Comparison of ENCODE assay signal across 8 cellular contexts in genomic region chr11:128859563-128860441, GRCh38. TPM values are rescaled to one million over a fixed set of nuclear protein-coding genes. Genes with fewer than 3 reads are reported as not detected.
DNase-seq lines count a peak whose midpoint lies in the region; ATAC-seq and TF ChIP-seq lines count a peak whose summit lies in the region.

No MANE protein-coding gene starts in this region.

- intact Hi-C loops in colonic mucosa (cut with DNase I): no loop called here

- no peak overlapping the region for H3K27ac ChIP-seq in KMS-11
- no peak overlapping the region for H3K27ac ChIP-seq in colonic mucosa

- peak; percentile 95 for ATAC-seq in GM21723 (IDR thresholded peaks at IDR 0.05; ENCODE audit: unreplicated experiment)
- peak; percentile 95 for ATAC-seq in memory B cell (ENCODE audit: low read depth)

- H3K4me3 Mint-ChIP-seq in memory B cell: no peak overlapping the region

- no peaks in the 10 kb centered on the region for H3K79me2 ChIP-seq in KMS-11 (ENCODE audit: insufficient read depth, low read depth)

- H3K36me3 ChIP-seq in KMS-11 (ENCODE audit: insufficient read depth) (no peaks in the 10 kb centered on the region), colonic mucosa (no peaks in the 10 kb centered on the region)

- H3K9ac ChIP-seq in KMS-11 (no peak overlapping the region), colonic mucosa (ENCODE audit: low read depth in 2 of 2, low read length in 2 of 2) (peak overlapping the region in 1 of 2 donors; percentile 35)

- H3K4me1 ChIP-seq in KMS-11 (ENCODE audit: low read depth, poor library complexity, severe bottlenecking) (peaks cover 12% of the 10 kb centered on the region), colonic mucosa (no peaks in the 10 kb centered on the region)

- H3K27me3 ChIP-seq in KMS-11 (ENCODE audit: insufficient read depth, low read depth): no peaks in the 10 kb centered on the region
- no peaks in the 10 kb centered on the region for H3K27me3 ChIP-seq in colonic mucosa

- peaks cover 31% of the 10 kb centered on the region for H3K4me1 Mint-ChIP-seq in memory B cell

- H4K20me1 ChIP-seq in KMS-11 (ENCODE audit: insufficient read depth): no peaks in the 10 kb centered on the region

- H3K9me3 Mint-ChIP-seq in memory B cell: no peaks in the 10 kb centered on the region

- no peak overlapping the region; the same call in 1 of the 2 replicates for H3K4me2 ChIP-seq in KMS-11

- no peaks in the 10 kb centered on the region for H3K27me3 Mint-ChIP-seq in memory B cell

- H3K36me3 Mint-ChIP-seq in memory B cell: peaks cover 2% of the 10 kb centered on the region

- no peaks in the 10 kb centered on the region for H3K9me3 ChIP-seq in colonic mucosa

- peak overlapping the region; percentile 41; the same call in 1 of the 2 replicates for H2AFZ ChIP-seq in KMS-11 (ENCODE audit: low read depth)

- H3K4me3 ChIP-seq in KMS-11 (IDR thresholded peaks at IDR 0.05; ENCODE audit: insufficient read depth, low read depth, low read length) (no peak overlapping the region), colonic mucosa (no peak overlapping the region)

- TF ChIP-seq CTCF in KMS-11 (conservative IDR thresholded peaks at IDR 0.05; ENCODE audit: low read depth, low read length) (peak; percentile 82), colonic mucosa (IDR thresholded peaks at IDR 0.05) (peak; percentile 92)

- H3K27ac Mint-ChIP-seq in memory B cell: no peak overlapping the region

- DNase-seq in ELR (ENCODE audit: low read depth) (peak; percentile 10), colonic mucosa (peak; percentile 80), memory B cell (ENCODE audit: low spot score in 2 of 2) (peak; percentile 85 to 90), NCI-H187 treated with DMSO at 0.1 percent for 48 hours (lab: John Stamatoyannopoulos, UW) (no peak)
- peak; percentile 66 for DNase-seq in activated CD4-positive, alpha-beta T cell treated with anti-CD3 and anti-CD28 coated beads for 1 hour
- peak; percentile 68 to 70 for DNase-seq in stimulated activated CD8-positive, alpha-beta memory T cell treated with anti-CD3 and anti-CD28 coated beads, Interleukin-2, amount 100 ng/mL, for 48 hours (ENCODE audit: low read depth in 2 of 2)

RNA-seq across cellular contexts. Expression of gene KCNJ1, which starts 7.3 kb away (rescaled TPM):
- total RNA-seq in colonic mucosa: not detected

RNA-seq across cellular contexts. Expression of gene KCNJ5, which starts 31.4 kb away (rescaled TPM):
- total RNA-seq in colonic mucosa: under 1 TPM; 0.15 to 0.66 TPM
